ENCODE assay signal across 11 cellular contexts in the genomic region with DNA sequence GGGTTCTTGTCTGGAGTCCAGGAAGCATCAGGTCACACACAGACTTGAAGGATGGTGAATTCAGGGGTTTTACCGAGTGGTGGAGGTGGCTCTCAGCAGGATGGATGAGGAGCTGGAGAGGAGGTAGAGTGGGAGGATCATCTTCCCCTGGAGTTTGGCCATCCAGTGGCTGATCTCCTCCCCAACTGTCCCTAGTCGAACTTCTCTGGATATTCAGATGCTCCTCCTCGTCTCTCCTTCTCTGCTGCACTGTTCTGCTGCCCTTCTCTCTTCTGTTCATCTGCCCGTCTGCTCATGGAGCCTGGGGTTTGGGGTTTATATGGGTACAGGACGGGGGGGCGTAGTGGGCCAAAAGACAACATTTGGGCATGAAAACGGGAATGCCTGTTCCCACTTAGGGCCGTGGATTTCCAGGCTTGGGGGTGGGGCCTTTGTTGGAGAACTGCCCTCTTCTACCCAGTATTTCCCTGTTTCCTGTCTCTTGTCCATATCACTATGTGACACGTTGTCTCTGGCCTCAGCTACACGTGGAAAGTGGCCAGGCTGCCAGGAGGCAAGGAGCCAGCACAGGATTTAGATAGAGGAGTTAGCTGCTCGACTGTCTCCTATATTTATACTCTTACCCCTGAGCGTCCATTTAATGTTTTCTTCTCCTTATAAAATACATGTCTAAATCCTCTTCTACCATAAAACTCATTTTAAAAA.
DNase-seq lines count a peak whose midpoint lies in the region; ATAC-seq and TF ChIP-seq lines count a peak whose summit lies in the region.
"Had no signal": no experiment of that assay in that cellular context is flagged by ENCODE, and none has a peak within 500 bp of the region (broad histone marks: within the 10 kb centered on the region; RNA-seq: fewer than 3 reads in every experiment).

No MANE protein-coding gene starts in this region.

- H3K79me2 ChIP-seq in fibroblast of lung (ENCODE audit: control insufficient read depth, insufficient read depth, low read length): no peaks in the 10 kb centered on the region

- no peak overlapping the region for H3K4me2 ChIP-seq in fibroblast of lung (ENCODE audit: extremely low read depth, insufficient read depth, low read length)

- no peak overlapping the region for H2AFZ ChIP-seq in fibroblast of lung (ENCODE audit: low read length)

- no peak overlapping the region for H3K27ac ChIP-seq in fibroblast of lung (ENCODE audit: insufficient read depth, low read length)

- H3K9me3 ChIP-seq in fibroblast of lung (ENCODE audit: control insufficient read depth, insufficient read depth, low read depth, low read length): no peaks in the 10 kb centered on the region

- no peak for ATAC-seq in GM21367 (IDR thresholded peaks at IDR 0.05; ENCODE audit: unreplicated experiment)
- no peak for ATAC-seq in GM21723 (IDR thresholded peaks at IDR 0.05; ENCODE audit: unreplicated experiment)
- ATAC-seq in GM18858 (IDR thresholded peaks at IDR 0.05; ENCODE audit: unreplicated experiment): no peak

- TF ChIP-seq CTCF in fibroblast of lung (conservative IDR thresholded peaks at IDR 0.05 in 1 of 2, IDR thresholded peaks at IDR 0.05 in 1 of 2; ENCODE audit: low read depth in 1 of 2, low read length in 2 of 2): no peak

- no peaks in the 10 kb centered on the region for H3K4me1 ChIP-seq in fibroblast of lung (ENCODE audit: control insufficient read depth, extremely low read depth, insufficient read depth, low read length)

- DNase-seq in A172 (ENCODE audit: low spot score) (peak; percentile 10), fibroblast of lung (ENCODE audit: low read depth in 2 of 2) (peak; percentile 36 to 48), mucosa of gallbladder (ENCODE audit: low spot score) (peak; percentile 76), putamen (ENCODE audit: low spot score) (no peak)
- DNase-seq: activated CD8-positive, alpha-beta memory T cell treated with anti-CD3 and anti-CD28 coated beads, Interleukin-2, amount 50 U/mL, for 48 hours; HCEC 1CT; NCI-H1105 had no signal

- no peak overlapping the region for H3K4me3 ChIP-seq in fibroblast of lung (replicated peaks in 1 of 4; ENCODE audit: control extremely low read depth in 1 of 4, insufficient read depth in 1 of 4, low read depth in 3 of 4, low read length in 4 of 4)

- H3K27me3 ChIP-seq in fibroblast of lung (ENCODE audit: control insufficient read depth, insufficient read depth, low read length): no peaks in the 10 kb centered on the region

- no peaks in the 10 kb centered on the region for H3K36me3 ChIP-seq in fibroblast of lung (ENCODE audit: control insufficient read depth, insufficient read depth, low read length)

- no peaks in the 10 kb centered on the region for H4K20me1 ChIP-seq in fibroblast of lung (ENCODE audit: control insufficient read depth, extremely low read depth, insufficient read depth, low read length)

- no peak overlapping the region for H3K9ac ChIP-seq in fibroblast of lung (ENCODE audit: insufficient read depth, low read length)

TF ChIP-seq in PFSK-1, 5 proteins besides CTCF, POLR2A, EP300 and RAD21:
- TF ChIP-seq SIN3A (IDR thresholded peaks at IDR 0.05; ENCODE audit: borderline replicate concordance, insufficient read depth, low read length) (peak; percentile 90; the same call in 1 of the 2 replicates), TAF1 (IDR thresholded peaks at IDR 0.05; ENCODE audit: borderline replicate concordance, insufficient read depth, low read length) (no peak)
